Comparison of ENCODE assay signal across 8 cellular contexts in genomic region chr22:31291403-31291715, GRCh38. TPM values are rescaled to one million over a fixed set of nuclear protein-coding genes. Genes with fewer than 3 reads are reported as not detected.
A peak's percentile ranks its signal among the peaks of the same experiment; 100 is the strongest.
DNase-seq lines count a peak whose midpoint lies in the region; TF ChIP-seq lines count a peak whose summit lies in the region.

No MANE protein-coding gene starts in this region.

- intact Hi-C loops in ascending aorta (cut with DNase I), result loop anchor here (2.0 to 10.0 kb wide), 6 partner anchors 21 to 869 kb away; partner anchors contain the start of gene SELENOM

- peak overlapping the region; percentile 96 to 98 (median 98) for H3K4me3 Mint-ChIP-seq in immature natural killer cell

- H3K27me3 ChIP-seq in ascending aorta, result no peaks in the 10 kb centered on the region

- peaks cover 14 to 40% (median 19%) of the 10 kb centered on the region in 3 donors for H3K27me3 Mint-ChIP-seq in immature natural killer cell (ENCODE audit: low read depth in 3 of 3)

- peak; percentile 9 for DNase-seq in NCI-H748 (lab: John Stamatoyannopoulos, UW; ENCODE audit: unreplicated experiment)
- DNase-seq in NCI-H748 treated with DMSO at 0.1 percent for 48 hours (lab: John Stamatoyannopoulos, UW), result no peak
- no peak for DNase-seq in ascending aorta (ENCODE audit: low spot score in 2 of 2)
- no peak for DNase-seq in immature natural killer cell
- DNase-seq in substantia nigra (lab: John Stamatoyannopoulos, UW), result peak in 1 of 49 donors; percentile 59
- no peak for DNase-seq in NCI-H1048 (lab: John Stamatoyannopoulos, UW)
- no peak for DNase-seq in GM03348 (ENCODE audit: low spot score)
- DNase-seq in stimulated activated CD4-positive, alpha-beta T cell treated with anti-CD3 and anti-CD28 coated beads, Interleukin-4, amount 100 ng/mL, for 1 hour, result no peak

- peaks cover 54 to 57% of the 10 kb centered on the region in 2 donors for H3K4me1 Mint-ChIP-seq in immature natural killer cell

- H3K9me3 Mint-ChIP-seq in immature natural killer cell, result no peaks in the 10 kb centered on the region

- H3K4me1 ChIP-seq in ascending aorta, result peaks cover 16 to 35% of the 10 kb centered on the region in 2 donors

- peaks cover 25 to 26% of the 10 kb centered on the region in 2 donors for H3K36me3 ChIP-seq in ascending aorta

- no peak for TF ChIP-seq CTCF in ascending aorta (IDR thresholded peaks at IDR 0.05)

- peak overlapping the region; percentile 98 to 100 (median 99) for H3K27ac Mint-ChIP-seq in immature natural killer cell

- H3K36me3 Mint-ChIP-seq in immature natural killer cell, result peaks cover 3 to 14% (median 11%) of the 10 kb centered on the region in 3 donors

- H3K4me3 ChIP-seq in ascending aorta, result peak overlapping the region; percentile 84 to 86

- H3K27ac ChIP-seq in ascending aorta (peak overlapping the region; percentile 98 to 99), substantia nigra (ENCODE audit: low read depth, low read length, poor library complexity, severe bottlenecking) (peak overlapping the region; percentile 97)

- H3K9me3 ChIP-seq in ascending aorta, result no peaks in the 10 kb centered on the region

RNA-seq across cellular contexts. Expression of gene PIK3IP1, which starts 0.9 kb away (rescaled TPM):
- 16.4 TPM for total RNA-seq in ascending aorta
- 100 to 1,000 TPM in 1 of 3 donors, 10 to 100 TPM in 2; 88.2 to 136 (median 98.1) TPM for polyA plus RNA-seq in immature natural killer cell

RNA-seq across cellular contexts. Expression of gene PATZ1, which starts 54.8 kb away (rescaled TPM):
- 28.9 TPM for total RNA-seq in ascending aorta
- 1 to 10 TPM; 4.5 to 9.1 (median 5.3) TPM for polyA plus RNA-seq in immature natural killer cell
